20 cellular contexts compared by ENCODE assay signal in genomic region chr16:74874912-74875311, GRCh38.
DNase-seq lines count a peak whose midpoint lies in the region; ATAC-seq, FAIRE-seq and TF ChIP-seq lines count a peak whose summit lies in the region.
"Had no signal": no experiment of that assay in that cellular context is flagged by ENCODE, and none has a peak within 500 bp of the region (broad histone marks: within the 10 kb centered on the region; RNA-seq: fewer than 3 reads in every experiment).

No MANE protein-coding gene starts in this region.

- H3K4me3 ChIP-seq in A549 (no peak overlapping the region), Caco-2 (ENCODE audit: low read depth, low read length) (no peak overlapping the region), keratinocyte (ENCODE audit: control insufficient read depth in 2 of 3, extremely low read depth in 1 of 3, insufficient read depth in 2 of 3, low read depth in 1 of 3, low read length in 3 of 3) (no peak overlapping the region)
- H3K4me3 ChIP-seq: ascending aorta, coronary artery, SJSA1, thoracic aorta had no signal

- H3K36me3 ChIP-seq in Caco-2 (ENCODE audit: control insufficient read depth, insufficient read depth, low read length) = peaks cover 2% of the 10 kb centered on the region
- H3K36me3 ChIP-seq in keratinocyte (ENCODE audit: control insufficient read depth in 2 of 2, extremely low read depth in 1 of 2, insufficient read depth in 2 of 2, low read length in 2 of 2) = peaks cover 1 to 16% of the 10 kb centered on the region in 2 experiments

- WGBS in A549 (ENCODE audit: missing lambda C conversion rate) = 91% methylated on average over 12 of the region's 12 CpGs

- dilution Hi-C loops in keratinocyte (cut with MboI; ENCODE audit: extremely low pct_ligation_motif_present, low sequenced_read_pairs) = no loop called here

- TF ChIP-seq EP300 in A549 (IDR thresholded peaks at IDR 0.05) = no peak

- BruUV-seq in Caco-2 (replicated peaks; lab: Mats Ljungman, UMichigan) = no TSS peak

- no peak for FAIRE-seq in A549 (lab: Jason Lieb, UNC)
- FAIRE-seq in keratinocyte (lab: Jason Lieb, UNC) = no peak
- FAIRE-seq: HTR-8/SVneo had no signal

- H3K9me3 ChIP-seq in A549 (no peaks in the 10 kb centered on the region), Caco-2 (no peaks in the 10 kb centered on the region), keratinocyte (ENCODE audit: control insufficient read depth, low read depth, low read length) (no peaks in the 10 kb centered on the region)
- H3K9me3 ChIP-seq: ascending aorta, neutrophil, SJSA1, thoracic aorta had no signal

- H3K27me3 ChIP-seq in Caco-2 (replicated peaks; ENCODE audit: control insufficient read depth, insufficient read depth, low read length) (no peaks in the 10 kb centered on the region), keratinocyte (ENCODE audit: control insufficient read depth, extremely low read depth, insufficient read depth, low read length) (no peaks in the 10 kb centered on the region)
- H3K27me3 ChIP-seq: ascending aorta, neutrophil, SJSA1 had no signal

- peaks cover 7% of the 10 kb centered on the region for H3K4me1 Mint-ChIP-seq in Caco-2 (ENCODE audit: low read depth, unreplicated experiment)
- H3K4me1 Mint-ChIP-seq: B cell, memory B cell had no signal

- peaks cover 3% of the 10 kb centered on the region for H4K20me1 ChIP-seq in keratinocyte (ENCODE audit: control insufficient read depth, extremely low read depth, insufficient read depth, low read length)

- H3K27ac ChIP-seq in A549 (peak overlapping the region in 1 of 2 experiments; percentile 67; a peak in 3 of 6 replicates), keratinocyte (ENCODE audit: control insufficient read depth, insufficient read depth, low read length) (no peak overlapping the region)
- H3K27ac ChIP-seq: ascending aorta, coronary artery, neutrophil, SJSA1, thoracic aorta had no signal

- ATAC-seq in A549 = peak in 1 of 2 experiments; percentile 44; a peak in 3 of 6 replicates
- peak in 1 of 2 donors; percentile 16 for ATAC-seq in activated naive CD4-positive, alpha-beta T cell treated with anti-CD3 and anti-CD28 coated beads, Interleukin-2, amount 50 U/mL, for 72 hours

- H3K4me1 ChIP-seq in A549 (peaks cover 5% of the 10 kb centered on the region; the same call in 2 of the 3 replicates), Caco-2 (no peaks in the 10 kb centered on the region), keratinocyte (ENCODE audit: control insufficient read depth, extremely low read depth, insufficient read depth, low read length) (peaks cover 15% of the 10 kb centered on the region)
- H3K4me1 ChIP-seq: ascending aorta, SJSA1 had no signal

- TF ChIP-seq RAD21 in A549 (conservative IDR thresholded peaks at IDR 0.05 in 1 of 2, IDR thresholded peaks at IDR 0.05 in 1 of 2) = no peak

- POLR2A ChIA-PET in A549 (lab: Yijun Ruan, JAX) = no interaction called here
- POLR2A ChIA-PET in Caco-2 (lab: Charles Lee) = no interaction called here

- no peak for TF ChIP-seq POLR2A in A549 (IDR thresholded peaks at IDR 0.05; ENCODE audit: low read length)

- peaks cover 41% of the 10 kb centered on the region for H3K36me3 Mint-ChIP-seq in Caco-2 (ENCODE audit: insufficient read depth, unreplicated experiment)
- peaks cover 7 to 12% of the 10 kb centered on the region in 2 donors for H3K36me3 Mint-ChIP-seq in activated naive CD4-positive, alpha-beta T cell treated with anti-CD3 and anti-CD28 coated beads, Interleukin-2, amount 50 U/mL, for 72 hours

- DNase-seq in A549 (ENCODE audit: low read depth in 1 of 2, low spot score in 1 of 2) = no peak
- DNase-seq in Caco-2 = no peak
- no peak for DNase-seq in activated naive CD4-positive, alpha-beta T cell treated with anti-CD3 and anti-CD28 coated beads, Interleukin-2, amount 50 U/mL, for 72 hours (ENCODE audit: low spot score in 2 of 2)
- DNase-seq in keratinocyte (ENCODE audit: low read depth, low spot score) = no peak
- DNase-seq in stimulated activated CD4-positive, alpha-beta T cell treated with anti-CD3 and anti-CD28 coated beads, Interleukin-1b, Interleukin-23, amount 100 ng/mL, for 48 hours = no peak
- DNase-seq in anterior cingulate cortex (lab: John Stamatoyannopoulos, UW) = no peak
- DNase-seq in mesenteric fat pad (ENCODE audit: low spot score) = no peak
- DNase-seq: activated CD4-positive, alpha-beta T cell treated with anti-CD3 and anti-CD28 coated beads, Interleukin-2, amount 10 ng/mL, durations not matched to agents 24 days and 14 days; DMS153; HCEC 1CT; NCI-H187 treated with DMSO at 0.1 percent for 48 hours; T1000 had no signal

- H3K9me3 Mint-ChIP-seq in Caco-2 (ENCODE audit: unreplicated experiment) = no peaks in the 10 kb centered on the region
- H3K9me3 Mint-ChIP-seq in activated naive CD4-positive, alpha-beta T cell treated with anti-CD3 and anti-CD28 coated beads, Interleukin-2, amount 50 U/mL, for 72 hours = no peaks in the 10 kb centered on the region
- H3K9me3 Mint-ChIP-seq: activated CD4-positive, alpha-beta T cell treated with anti-CD3 and anti-CD28 coated beads, Interleukin-2, amount 10 ng/mL, durations not matched to agents 24 days and 14 days; memory B cell had no signal

- H3K27ac Mint-ChIP-seq in Caco-2 (ENCODE audit: unreplicated experiment) = peak overlapping the region; percentile 14
- peak overlapping the region; percentile 31 to 71 for H3K27ac Mint-ChIP-seq in activated naive CD4-positive, alpha-beta T cell treated with anti-CD3 and anti-CD28 coated beads, Interleukin-2, amount 50 U/mL, for 72 hours
- H3K27ac Mint-ChIP-seq: B cell, memory B cell had no signal

- TF ChIP-seq CTCF in A549 (IDR thresholded peaks at IDR 0.05) = no peak
- TF ChIP-seq CTCF in Caco-2 (IDR thresholded peaks at IDR 0.05; ENCODE audit: insufficient read depth in 1 of 2, low read depth in 1 of 2, low read length in 1 of 2, severe bottlenecking in 1 of 2, unreplicated experiment in 1 of 2) = no peak
- peak; percentile 21 to 39 (median 23) for TF ChIP-seq CTCF in keratinocyte (optimal IDR thresholded peaks at IDR 0.05 in 1 of 3, IDR thresholded peaks at IDR 0.05 in 1 of 3, conservative IDR thresholded peaks at IDR 0.05 in 1 of 3; ENCODE audit: extremely low read depth in 1 of 3, insufficient read depth in 2 of 3, low read length in 3 of 3)

- H3K27me3 Mint-ChIP-seq in Caco-2 (ENCODE audit: insufficient read depth, unreplicated experiment) = no peaks in the 10 kb centered on the region
- H3K27me3 Mint-ChIP-seq: activated CD4-positive, alpha-beta T cell treated with anti-CD3 and anti-CD28 coated beads, Interleukin-2, amount 10 ng/mL, durations not matched to agents 24 days and 14 days; B cell; memory B cell had no signal

- intact Hi-C loops in Caco-2 (cut with micrococcal nuclease; ENCODE audit: unreplicated experiment) = no loop called here

- H3K4me2 ChIP-seq in A549 (no peak overlapping the region), keratinocyte (ENCODE audit: control insufficient read depth, extremely low read depth, insufficient read depth, low read depth, low read length) (peak overlapping the region; percentile 22)

- no peak overlapping the region for H3K4me3 Mint-ChIP-seq in Caco-2 (ENCODE audit: unreplicated experiment)
- H3K4me3 Mint-ChIP-seq: activated CD4-positive, alpha-beta T cell treated with anti-CD3 and anti-CD28 coated beads, Interleukin-2, amount 10 ng/mL, durations not matched to agents 24 days and 14 days; B cell; memory B cell had no signal

- H2AFZ ChIP-seq in keratinocyte (ENCODE audit: control insufficient read depth, low read length) = no peak overlapping the region

- H3K79me2 ChIP-seq in keratinocyte (ENCODE audit: control insufficient read depth, insufficient read depth, low read length) = no peaks in the 10 kb centered on the region

- no peak overlapping the region for H3K9ac ChIP-seq in keratinocyte (ENCODE audit: control insufficient read depth, extremely low read depth, insufficient read depth, low read length)

- CTCF ChIA-PET in A549 (lab: Yijun Ruan, JAX) (interaction anchor here (0.8 to 5.0 kb wide), 2 partner anchors 12 to 62 kb away, joined by 3 to 55 read pairs; no protein-coding TSS in a partner anchor), Caco-2 (lab: Charles Lee) (interaction anchor here (1.5 kb wide), 1 partner anchor 110 kb away, joined by 3 read pairs; the partner anchor contains the start of gene WDR59)

- no peaks in the 10 kb centered on the region for H3K9me1 ChIP-seq in keratinocyte (ENCODE audit: control insufficient read depth, extremely low read depth, insufficient read depth, low read length)

TF ChIP-seq in A549, 52 proteins besides CTCF, POLR2A, EP300 and RAD21:
- TF ChIP-seq NFE2L2 (conservative IDR thresholded peaks at IDR 0.05; ENCODE audit: low read length) (peak; percentile 63), MAFK (IDR thresholded peaks at IDR 0.05; ENCODE audit: partially characterized antibody) (peak; percentile 66), KDM1A (IDR thresholded peaks at IDR 0.05; ENCODE audit: low read depth) (no peak), BCL3 (IDR thresholded peaks at IDR 0.05) (no peak), MYC (IDR thresholded peaks at IDR 0.05; ENCODE audit: borderline replicate concordance, low read length) (no peak), HDAC2 (IDR thresholded peaks at IDR 0.05) (no peak)

Comparison
In these comparisons a context has a peak if more than half of its experiments do, and no peak if none do; other contexts are left out.
1. CTCF ChIP-seq: peak in keratinocyte (3 of 3); none in A549 (single experiment) and Caco-2 (0 of 2).